ENCODE assay signal across 26 cellular contexts in genomic region chr10:11527068-11527467, GRCh38.
DNase-seq lines count a peak whose midpoint lies in the region; ATAC-seq, FAIRE-seq and TF ChIP-seq lines count a peak whose summit lies in the region.
"Had no signal": no experiment of that assay in that cellular context is flagged by ENCODE, and none has a peak within 500 bp of the region (broad histone marks: within the 10 kb centered on the region; RNA-seq: fewer than 3 reads in every experiment).

No MANE protein-coding gene starts in this region.

- H3K4me3 ChIP-seq in CD8-positive, alpha-beta T cell (ENCODE audit: low read depth, low read length), result no peak overlapping the region
- no peak overlapping the region for H3K4me3 ChIP-seq in ovary
- H3K4me3 ChIP-seq: neural progenitor cell, PC-9 had no signal

- no peaks in the 10 kb centered on the region for H3K9me3 Mint-ChIP-seq in CD8-positive, alpha-beta T cell
- no peaks in the 10 kb centered on the region for H3K9me3 Mint-ChIP-seq in activated naive CD8-positive, alpha-beta T cell treated with anti-CD3 and anti-CD28 coated beads for 36 hours
- no peaks in the 10 kb centered on the region for H3K9me3 Mint-ChIP-seq in natural killer cell
- H3K9me3 Mint-ChIP-seq: activated naive CD4-positive, alpha-beta T cell treated with anti-CD3 and anti-CD28 coated beads for 36 hours; effector memory CD8-positive, alpha-beta T cell; neural progenitor cell; T-helper 1 cell treated with Interleukin-12 subunit alpha and Interleukin-12 subunit beta and Interleukin-4 antibody, amounts not matched to agents 30 μg/mL and 1 μg/mL, for 36 hours had no signal

- ATAC-seq in CD8-positive, alpha-beta T cell, result no peak
- ATAC-seq in natural killer cell, result no peak
- ATAC-seq in HG03196 (IDR thresholded peaks at IDR 0.05; ENCODE audit: unreplicated experiment), result no peak
- no peak for ATAC-seq in GM18909 (IDR thresholded peaks at IDR 0.05; ENCODE audit: poor library complexity, unreplicated experiment)
- ATAC-seq: effector memory CD8-positive, alpha-beta T cell had no signal

- FAIRE-seq in GM12892 (lab: Jason Lieb, UNC), result peak; percentile 82
- FAIRE-seq: urothelium cell line had no signal

- H3K27ac Mint-ChIP-seq in CD8-positive, alpha-beta T cell, result no peak overlapping the region
- H3K27ac Mint-ChIP-seq in activated naive CD8-positive, alpha-beta T cell treated with anti-CD3 and anti-CD28 coated beads for 36 hours, result no peak overlapping the region
- H3K27ac Mint-ChIP-seq in natural killer cell, result peak overlapping the region; percentile 9 to 73
- H3K27ac Mint-ChIP-seq: activated naive CD4-positive, alpha-beta T cell treated with anti-CD3 and anti-CD28 coated beads for 36 hours; neural progenitor cell; progenitor cell of endocrine pancreas; T-helper 1 cell treated with Interleukin-12 subunit alpha and Interleukin-12 subunit beta and Interleukin-4 antibody, amounts not matched to agents 30 μg/mL and 1 μg/mL, for 36 hours had no signal

- no peak for TF ChIP-seq POLR2A in GM12892 (IDR thresholded peaks at IDR 0.05; ENCODE audit: low read depth, low read length)
- TF ChIP-seq POLR2A in ovary (IDR thresholded peaks at IDR 0.05), result no peak

- no peaks in the 10 kb centered on the region for H3K27me3 ChIP-seq in CD8-positive, alpha-beta T cell (ENCODE audit: insufficient read depth, low read length)
- H3K27me3 ChIP-seq in ovary, result no peaks in the 10 kb centered on the region
- H3K27me3 ChIP-seq: esophagus squamous epithelium, neural progenitor cell had no signal

- POLR2A ChIA-PET in CD8-positive, alpha-beta T cell (lab: Charles Lee), result no interaction called here

- no peak for TF ChIP-seq CTCF in CD8-positive, alpha-beta T cell (IDR thresholded peaks at IDR 0.05)
- TF ChIP-seq CTCF in natural killer cell (IDR thresholded peaks at IDR 0.05) (no peak), ovary (IDR thresholded peaks at IDR 0.05) (no peak)

- H3K36me3 ChIP-seq in CD8-positive, alpha-beta T cell (ENCODE audit: insufficient read depth, low read length), result no peaks in the 10 kb centered on the region
- no peaks in the 10 kb centered on the region for H3K36me3 ChIP-seq in ovary

- WGBS in ovary, 3 donors, result 89 to 93% (median 90%) methylated on average over 4 of the region's 4 CpGs

- H3K36me3 Mint-ChIP-seq in CD8-positive, alpha-beta T cell, result peaks cover 7% of the 10 kb centered on the region
- H3K36me3 Mint-ChIP-seq in activated naive CD8-positive, alpha-beta T cell treated with anti-CD3 and anti-CD28 coated beads for 36 hours, result peaks cover 1% of the 10 kb centered on the region
- H3K36me3 Mint-ChIP-seq in natural killer cell, result no peaks in the 10 kb centered on the region

- TF ChIP-seq EP300 in ovary (IDR thresholded peaks at IDR 0.05), result no peak

- H3K27me3 Mint-ChIP-seq in CD8-positive, alpha-beta T cell (ENCODE audit: low read depth), result peaks cover 3% of the 10 kb centered on the region
- H3K27me3 Mint-ChIP-seq in activated naive CD8-positive, alpha-beta T cell treated with anti-CD3 and anti-CD28 coated beads for 36 hours, result no peaks in the 10 kb centered on the region
- H3K27me3 Mint-ChIP-seq in natural killer cell (ENCODE audit: low read depth in 2 of 2), result peaks cover 0 to 4% of the 10 kb centered on the region in 2 donors
- H3K27me3 Mint-ChIP-seq: progenitor cell of endocrine pancreas had no signal

- intact Hi-C loops in CD8-positive, alpha-beta T cell (cut with DNase I, micrococcal nuclease), result loop anchor here in 1 of 2 experiments (5.0 kb wide), 1 partner anchor 75 kb away; no protein-coding TSS in a partner anchor
- intact Hi-C loops in natural killer cell (cut with micrococcal nuclease), result no loop called here
- intact Hi-C loops in ovary (cut with DNase I), result no loop called here

- CTCF ChIA-PET in CD8-positive, alpha-beta T cell (lab: Charles Lee), result no interaction called here

- H3K9me3 ChIP-seq in CD8-positive, alpha-beta T cell (ENCODE audit: low read length), result no peaks in the 10 kb centered on the region
- H3K9me3 ChIP-seq in ovary, result no peaks in the 10 kb centered on the region
- H3K9me3 ChIP-seq: Caco-2, esophagus squamous epithelium had no signal

- DNase-seq in CD8-positive, alpha-beta T cell, result no peak
- DNase-seq in GM12892 (ENCODE audit: insufficient read length) (no peak), natural killer cell (no peak), EL (no peak), ovary (no peak)
- no peak for DNase-seq in activated naive CD8-positive, alpha-beta T cell treated with anti-CD3 and anti-CD28 coated beads for 36 hours
- DNase-seq: activated CD4-positive, alpha-beta T cell treated with anti-CD3 and anti-CD28 coated beads, Interleukin-2, amount 50 U/mL, for 4 hours; activated naive CD4-positive, alpha-beta T cell treated with anti-CD3 and anti-CD28 coated beads for 36 hours; AML-193; Caco-2; effector memory CD8-positive, alpha-beta T cell; esophagus squamous epithelium; kidney glomerular epithelial cell; NCI-H1694; NCI-H748 treated with DMSO at 0.1 percent for 48 hours; PC-9; SIG-M5; stimulated activated CD4-positive, alpha-beta T cell treated with anti-CD3 and anti-CD28 coated beads, Interleukin-2, amount 100 ng/mL, for 24 hours; stimulated activated naive CD4-positive, alpha-beta T cell treated with Interleukin-2 at 50 U/mL for 16 hours had no signal

- peak overlapping the region; percentile 75 for H3K4me3 Mint-ChIP-seq in CD8-positive, alpha-beta T cell
- H3K4me3 Mint-ChIP-seq in activated naive CD8-positive, alpha-beta T cell treated with anti-CD3 and anti-CD28 coated beads for 36 hours, result peak overlapping the region; percentile 3
- H3K4me3 Mint-ChIP-seq in natural killer cell, result peak overlapping the region; percentile 50
- H3K4me3 Mint-ChIP-seq: neural progenitor cell; T-helper 1 cell treated with Interleukin-12 subunit alpha and Interleukin-12 subunit beta and Interleukin-4 antibody, amounts not matched to agents 30 μg/mL and 1 μg/mL, for 36 hours had no signal

- no peak overlapping the region for H3K27ac ChIP-seq in CD8-positive, alpha-beta T cell (ENCODE audit: low read depth, low read length)
- peak overlapping the region in 1 of 2 donors; percentile 40 for H3K27ac ChIP-seq in ovary
- H3K27ac ChIP-seq: neural progenitor cell, PC-9, VCaP had no signal

- peaks cover 6% of the 10 kb centered on the region for H3K4me1 ChIP-seq in CD8-positive, alpha-beta T cell (ENCODE audit: insufficient read depth, low read length)
- H3K4me1 ChIP-seq in ovary (ENCODE audit: insufficient read depth), result peaks cover 6% of the 10 kb centered on the region
- H3K4me1 ChIP-seq: Caco-2 had no signal

- peaks cover 24% of the 10 kb centered on the region for H3K4me1 Mint-ChIP-seq in CD8-positive, alpha-beta T cell (ENCODE audit: low read depth)
- peaks cover 26% of the 10 kb centered on the region for H3K4me1 Mint-ChIP-seq in activated naive CD8-positive, alpha-beta T cell treated with anti-CD3 and anti-CD28 coated beads for 36 hours
- H3K4me1 Mint-ChIP-seq in natural killer cell, result peaks cover 0 to 12% of the 10 kb centered on the region in 2 donors

Comparison
In these comparisons a context has a peak if more than half of its experiments do, and no peak if none do; other contexts are left out.
1. H3K27ac Mint-ChIP-seq: peak in natural killer cell (2 of 2); none in CD8-positive, alpha-beta T cell (single experiment) and activated naive CD8-positive, alpha-beta T cell treated with anti-CD3 and anti-CD28 coated beads for 36 hours (single experiment).
2. H3K4me3 Mint-ChIP-seq: peak in every context shown above with its lines; median percentile 75 in CD8-positive, alpha-beta T cell; 50 in natural killer cell; 3 in activated naive CD8-positive, alpha-beta T cell treated with anti-CD3 and anti-CD28 coated beads for 36 hours.